In the genomic region with DNA sequence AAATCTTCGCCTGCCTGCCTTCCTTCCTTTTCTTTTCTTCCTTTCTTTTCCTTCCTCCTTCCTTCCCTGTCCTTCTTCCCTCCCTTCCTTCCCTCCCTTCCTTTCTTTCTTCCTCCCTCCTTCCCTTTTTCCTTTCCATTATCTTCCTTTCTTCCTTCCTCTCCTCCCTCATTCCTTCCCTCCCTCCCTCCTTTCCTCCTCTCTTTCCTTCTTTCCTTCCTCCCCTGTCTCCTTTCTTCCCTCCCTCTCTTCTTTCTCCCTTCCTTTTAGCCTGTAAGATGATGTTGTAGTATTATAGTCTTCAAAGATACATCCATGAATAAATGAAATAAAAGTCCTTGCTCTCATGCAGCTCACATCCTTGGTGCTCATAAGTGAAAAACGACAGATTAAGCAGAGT, we compare ENCODE assay signal across 35 cellular contexts.
DNase-seq lines count a peak whose midpoint lies in the region; ATAC-seq, FAIRE-seq and TF ChIP-seq lines count a peak whose summit lies in the region.
"Had no signal": no experiment of that assay in that cellular context is flagged by ENCODE, and none has a peak within 500 bp of the region (broad histone marks: within the 10 kb centered on the region; RNA-seq: fewer than 3 reads in every experiment).

No MANE protein-coding gene starts in this region.

- H3K79me2 ChIP-seq in HepG2 (ENCODE audit: insufficient read depth, low read length) (no peaks in the 10 kb centered on the region), K562 (ENCODE audit: control insufficient read depth, insufficient read depth, low read length) (no peaks in the 10 kb centered on the region), osteoblast (ENCODE audit: insufficient read depth, low read length) (no peaks in the 10 kb centered on the region)

- no peak overlapping the region for H3K9ac ChIP-seq in HepG2 (ENCODE audit: insufficient read depth, low read depth, low read length)
- no peak overlapping the region for H3K9ac ChIP-seq in K562 (ENCODE audit: insufficient read depth in 1 of 2, low read depth in 2 of 2, low read length in 2 of 2)
- no peak overlapping the region for H3K9ac ChIP-seq in endodermal cell (ENCODE audit: extremely low read depth, low read length, poor library complexity, severe bottlenecking)
- H3K9ac ChIP-seq: BLaER1; BLaER1 treated with 17β-estradiol and CSF1 and Interleukin-3, amounts not matched to agents 10 nM and 100 nM had no signal

- DNase-seq in HepG2 (ENCODE audit: low spot score): no peak
- DNase-seq in right lobe of liver: no peak
- DNase-seq in K562 (ENCODE audit: extremely low read depth in 1 of 4, low spot score in 3 of 4): no peak
- peak; percentile 13 for DNase-seq in osteoblast (ENCODE audit: insufficient read length, low spot score, missing footprints)
- no peak for DNase-seq in endodermal cell
- DNase-seq in OCI-M1 (lab: John Stamatoyannopoulos, UW): no peak
- DNase-seq: 8988T; ACHN; AML-193; BE2C; C1 segment of cervical spinal cord; Caco-2; Calu3; CD4-positive, alpha-beta memory T cell; CD4-positive, alpha-beta T cell; CD4-positive, CD25-positive, alpha-beta regulatory T cell; CD8-positive, alpha-beta memory T cell; CD8-positive, alpha-beta T cell; COR-L47; DMS 273 treated with DMSO at 0.1 percent for 48 hours; DMS153; DMS53; DMS79; DMS79 treated with DMSO at 0.1 percent for 48 hours; DND-41; EL had no signal

- H3K9me1 ChIP-seq in K562 (ENCODE audit: control insufficient read depth, insufficient read depth, low read length): no peaks in the 10 kb centered on the region

- peaks cover 5% of the 10 kb centered on the region for H3K9me3 Mint-ChIP-seq in endodermal cell

- H3K36me3 Mint-ChIP-seq in endodermal cell (ENCODE audit: low read depth): no peaks in the 10 kb centered on the region
- H3K36me3 Mint-ChIP-seq: CD14-positive monocyte; CD4-positive, alpha-beta memory T cell; CD4-positive, CD25-positive, alpha-beta regulatory T cell; CD8-positive, alpha-beta memory T cell; CD8-positive, alpha-beta T cell had no signal

- peaks cover 26% of the 10 kb centered on the region for H3K27me3 Mint-ChIP-seq in endodermal cell (ENCODE audit: insufficient read depth)
- H3K27me3 Mint-ChIP-seq: B cell; CD4-positive, alpha-beta memory T cell; CD4-positive, alpha-beta T cell; CD4-positive, CD25-positive, alpha-beta regulatory T cell; CD8-positive, alpha-beta memory T cell had no signal

- H3K4me1 Mint-ChIP-seq in endodermal cell: peaks cover 7% of the 10 kb centered on the region
- H3K4me1 Mint-ChIP-seq: B cell; CD14-positive monocyte; CD4-positive, alpha-beta memory T cell; CD4-positive, CD25-positive, alpha-beta regulatory T cell; CD8-positive, alpha-beta memory T cell had no signal

- H3K27ac ChIP-seq in HepG2 (ENCODE audit: extremely low read length, insufficient read depth, low read length): no peak overlapping the region
- H3K27ac ChIP-seq in right lobe of liver: no peak overlapping the region
- no peak overlapping the region for H3K27ac ChIP-seq in K562 (ENCODE audit: extremely low read depth, low read depth, low read length)
- H3K27ac ChIP-seq in osteoblast (ENCODE audit: low read depth, low read length): no peak overlapping the region
- no peak overlapping the region for H3K27ac ChIP-seq in endodermal cell (ENCODE audit: low read depth, low read length)
- H3K27ac ChIP-seq: 22Rv1; A549; BLaER1; BLaER1 treated with 17β-estradiol and CSF1 and Interleukin-3, amounts not matched to agents 10 nM and 100 nM; C4-2B had no signal

- ATAC-seq in HepG2 (no peak), right lobe of liver (no peak), K562 (no peak)
- ATAC-seq: A549; CD8-positive, alpha-beta T cell had no signal

- TF ChIP-seq RAD21 in HepG2 (CRISPR knock-in tag; IDR thresholded peaks at IDR 0.05) (no peak), K562 (CRISPR knock-in tag; conservative IDR thresholded peaks at IDR 0.05 in 1 of 2, IDR thresholded peaks at IDR 0.05 in 1 of 2) (no peak)

- H3K36me3 ChIP-seq in HepG2 (replicated peaks in 1 of 2; ENCODE audit: control insufficient read depth in 1 of 2, insufficient read depth in 2 of 2, low read length in 2 of 2) (no peaks in the 10 kb centered on the region), right lobe of liver (no peaks in the 10 kb centered on the region), K562 (ENCODE audit: control insufficient read depth, insufficient read depth, low read length) (peaks cover 11% of the 10 kb centered on the region; the same call in 2 of the 3 replicates), osteoblast (ENCODE audit: insufficient read depth, low read length) (no peaks in the 10 kb centered on the region), endodermal cell (ENCODE audit: control insufficient read depth, insufficient read depth, low read length) (no peaks in the 10 kb centered on the region)
- H3K36me3 ChIP-seq: BE2C; BLaER1; BLaER1 treated with 17β-estradiol and CSF1 and Interleukin-3, amounts not matched to agents 10 nM and 100 nM had no signal

- no peak for TF ChIP-seq EP300 in HepG2 (IDR thresholded peaks at IDR 0.05; ENCODE audit: low read depth in 2 of 2, low read length in 2 of 2)
- TF ChIP-seq EP300 in HepG2 (CRISPR knock-in tag; IDR thresholded peaks at IDR 0.05; ENCODE audit: borderline replicate concordance): no peak
- TF ChIP-seq EP300 in K562 (IDR thresholded peaks at IDR 0.05; ENCODE audit: low read length): no peak

- no peak for TF ChIP-seq CTCF in HepG2 (CRISPR knock-in tag; IDR thresholded peaks at IDR 0.05)
- no peak for TF ChIP-seq CTCF in right lobe of liver (IDR thresholded peaks at IDR 0.05)
- no peak for TF ChIP-seq CTCF in K562 (IDR thresholded peaks at IDR 0.05 in 2 of 3, conservative IDR thresholded peaks at IDR 0.05 in 1 of 3; ENCODE audit: insufficient read depth in 2 of 3, low read depth in 1 of 3, low read length in 3 of 3)
- TF ChIP-seq CTCF in osteoblast (IDR thresholded peaks at IDR 0.05; ENCODE audit: extremely low read depth, low read depth, low read length): no peak
- no peak for TF ChIP-seq CTCF in endodermal cell (conservative IDR thresholded peaks at IDR 0.05)

- no peak overlapping the region for H3K4me3 Mint-ChIP-seq in endodermal cell
- H3K4me3 Mint-ChIP-seq: B cell; CD14-positive monocyte; CD4-positive, alpha-beta memory T cell; CD4-positive, alpha-beta T cell; CD4-positive, CD25-positive, alpha-beta regulatory T cell; CD8-positive, alpha-beta memory T cell; CD8-positive, alpha-beta T cell had no signal

- H3K27me3 ChIP-seq in HepG2 (ENCODE audit: control insufficient read depth in 1 of 2, insufficient read depth in 2 of 2, low read length in 2 of 2) (no peaks in the 10 kb centered on the region), right lobe of liver (no peaks in the 10 kb centered on the region), K562 (ENCODE audit: control insufficient read depth in 2 of 2, insufficient read depth in 2 of 2, low read length in 2 of 2) (no peaks in the 10 kb centered on the region), osteoblast (ENCODE audit: insufficient read depth, low read length) (no peaks in the 10 kb centered on the region), endodermal cell (ENCODE audit: control insufficient read depth, insufficient read depth, low read length, poor library complexity, severe bottlenecking) (peaks cover 4% of the 10 kb centered on the region)
- H3K27me3 ChIP-seq: BE2C; BLaER1; BLaER1 treated with 17β-estradiol and CSF1 and Interleukin-3, amounts not matched to agents 10 nM and 100 nM had no signal

- POLR2A ChIA-PET in HepG2 (lab: Yijun Ruan, JAX): no interaction called here
- POLR2A ChIA-PET in K562 (lab: Yijun Ruan, JAX): no interaction called here

- BruUV-seq in HepG2 (replicated peaks; lab: Mats Ljungman, UMichigan) (no TSS peak), K562 (replicated peaks; lab: Mats Ljungman, UMichigan) (no TSS peak)

- H3K9me3 ChIP-seq in HepG2 (ENCODE audit: low read length) (peaks cover 15% of the 10 kb centered on the region; the same call in 1 of the 2 replicates), right lobe of liver (no peaks in the 10 kb centered on the region), K562 (replicated peaks; ENCODE audit: control insufficient read depth, insufficient read depth, low read depth, low read length) (no peaks in the 10 kb centered on the region), osteoblast (ENCODE audit: low read depth, low read length) (no peaks in the 10 kb centered on the region), endodermal cell (ENCODE audit: control insufficient read depth, low read length) (peaks cover 5% of the 10 kb centered on the region)
- H3K9me3 ChIP-seq: A549, BE2C, BLaER1, Caco-2 had no signal

- no peak overlapping the region for H3K4me3 ChIP-seq in HepG2 (replicated peaks in 1 of 3; ENCODE audit: insufficient read depth in 1 of 3, low read depth in 2 of 3, low read length in 3 of 3)
- no peak overlapping the region for H3K4me3 ChIP-seq in right lobe of liver
- H3K4me3 ChIP-seq in K562: no peak overlapping the region
- H3K4me3 ChIP-seq in osteoblast (ENCODE audit: insufficient read depth, low read length): no peak overlapping the region
- no peak overlapping the region for H3K4me3 ChIP-seq in endodermal cell (ENCODE audit: low read length)
- H3K4me3 ChIP-seq: A549; BLaER1; BLaER1 treated with 17β-estradiol and CSF1 and Interleukin-3, amounts not matched to agents 10 nM and 100 nM had no signal

- FAIRE-seq in HepG2 (lab: Jason Lieb, UNC): no peak
- no peak for FAIRE-seq in K562 (lab: Jason Lieb, UNC)
- FAIRE-seq: A204.1, A549, D721Med had no signal

- H3K4me2 ChIP-seq in HepG2 (ENCODE audit: low read depth, low read length) (no peak overlapping the region), K562 (ENCODE audit: insufficient read depth, low read length) (no peak overlapping the region), osteoblast (ENCODE audit: insufficient read depth, low read length) (no peak overlapping the region)
- H3K4me2 ChIP-seq: A549; BLaER1; BLaER1 treated with 17β-estradiol and CSF1 and Interleukin-3, amounts not matched to agents 10 nM and 100 nM had no signal

- 12% methylated on average over 2 of the region's 2 CpGs for WGBS in HepG2 (ENCODE audit: low lambda C conversion rate)
- WGBS in right lobe of liver (ENCODE audit: insufficient coverage, low coverage, low lambda C conversion rate, missing lambda C conversion rate): 45% methylated on average over 2 of the region's 2 CpGs
- 25% methylated on average over 1 of the region's 2 CpGs for WGBS in K562 (ENCODE audit: insufficient coverage, low coverage, missing lambda C conversion rate)
- WGBS in endodermal cell (ENCODE audit: insufficient coverage in 1 of 2, insufficient read length in 1 of 2), 2 experiments: 89 to 90% methylated on average over 1 to 2 of the region's 2 CpGs

- H3K27ac Mint-ChIP-seq in endodermal cell: no peak overlapping the region
- H3K27ac Mint-ChIP-seq: B cell; CD14-positive monocyte; CD4-positive, alpha-beta memory T cell; CD4-positive, alpha-beta T cell; CD4-positive, CD25-positive, alpha-beta regulatory T cell; CD8-positive, alpha-beta memory T cell; CD8-positive, alpha-beta T cell had no signal

- H2AFZ ChIP-seq in HepG2 (ENCODE audit: low read length) (no peak overlapping the region), K562 (ENCODE audit: low read depth, low read length) (no peak overlapping the region), osteoblast (ENCODE audit: low read length) (no peak overlapping the region)

- in situ Hi-C loops in HepG2 (cut with HindIII; ENCODE audit: extremely low pct_ligation_motif_present, low pct_unique_long_range_greater_than_20kb): no loop called here
- in situ Hi-C loops in K562 (cut with MboI): no loop called here

- intact Hi-C loops in HepG2 (cut with micrococcal nuclease; ENCODE audit: unreplicated experiment) (no loop called here), right lobe of liver (cut with DNase I) (no loop called here), K562 (cut with micrococcal nuclease) (no loop called here)

- TF ChIP-seq POLR2A in HepG2 (IDR thresholded peaks at IDR 0.05; ENCODE audit: insufficient read depth in 1 of 2, low read depth in 2 of 2, low read length in 2 of 2) (no peak), right lobe of liver (IDR thresholded peaks at IDR 0.05) (no peak), K562 (conservative IDR thresholded peaks at IDR 0.05) (no peak)

- CTCF ChIA-PET in HepG2 (lab: Yijun Ruan, JAX; ENCODE audit: low intra/inter-chr PET ratio, low total read pairs): no interaction called here
- CTCF ChIA-PET in K562 (lab: Yijun Ruan, JAX; ENCODE audit: low intra/inter-chr PET ratio): no interaction called here

- no peaks in the 10 kb centered on the region for H4K20me1 ChIP-seq in HepG2 (ENCODE audit: insufficient read depth, low read length)
- no peaks in the 10 kb centered on the region for H4K20me1 ChIP-seq in K562 (replicated peaks; ENCODE audit: control insufficient read depth, insufficient read depth, low read length)
- H4K20me1 ChIP-seq in osteoblast (ENCODE audit: insufficient read depth, low read length): no peaks in the 10 kb centered on the region
- H4K20me1 ChIP-seq: BLaER1; BLaER1 treated with 17β-estradiol and CSF1 and Interleukin-3, amounts not matched to agents 10 nM and 100 nM had no signal

- no peaks in the 10 kb centered on the region for H3K4me1 ChIP-seq in HepG2 (ENCODE audit: insufficient read depth, low read length)
- H3K4me1 ChIP-seq in right lobe of liver: no peaks in the 10 kb centered on the region
- no peaks in the 10 kb centered on the region for H3K4me1 ChIP-seq in K562 (replicated peaks in 1 of 2; ENCODE audit: control insufficient read depth in 2 of 2, insufficient read depth in 2 of 2, low read length in 2 of 2)
- no peaks in the 10 kb centered on the region for H3K4me1 ChIP-seq in osteoblast (ENCODE audit: insufficient read depth, low read length)
- H3K4me1 ChIP-seq in endodermal cell (ENCODE audit: control insufficient read depth, insufficient read depth, low read length): no peaks in the 10 kb centered on the region
- H3K4me1 ChIP-seq: A549; BE2C; BLaER1; BLaER1 treated with 17β-estradiol and CSF1 and Interleukin-3, amounts not matched to agents 10 nM and 100 nM; Caco-2 had no signal

Comparison
In these comparisons a context has a peak if more than half of its experiments do, and no peak if none do; other contexts are left out.
1. Of the 241 proteins assayed by ChIP-seq in both HepG2 and K562: peak only in HepG2: HNRNPK, PCBP2, PHB2 and ZNF282; only in K562: HBP1; in both: none; in neither: 233; mixed calls (peak in some experiments, not most) for 3.